Comparison of ENCODE assay signal across 1 cellular context in genomic region chr14:39017096-39018016, GRCh38.
TF ChIP-seq lines count a peak whose summit lies in the region.
"Not testable (repeated sequence)": the region's sequence is repeated elsewhere in the genome, so short reads cannot be mapped to it uniquely, and the experiment has no call there.

No MANE protein-coding gene starts in this region.

TF ChIP-seq in HepG2, 621 proteins besides CTCF, POLR2A, EP300 and RAD21 (continued from another document and continues in another):
- TF ChIP-seq ZHX2 (IDR thresholded peaks at IDR 0.05; ENCODE audit: low read depth): 0 out of 2 replicates have a peak, but pooled peaks have one; percentile 49
- peak; percentile 92; the same call in 1 of the 2 replicates for TF ChIP-seq ZHX2 (CRISPR knock-in tag; IDR thresholded peaks at IDR 0.05; ENCODE audit: borderline replicate concordance)
- TF ChIP-seq ZNF142 (CRISPR knock-in tag; IDR thresholded peaks at IDR 0.05): peak; percentile 85
- TF ChIP-seq ZNF605 (CRISPR knock-in tag; IDR thresholded peaks at IDR 0.05): peak; percentile 86
- TF ChIP-seq ZNF441 (CRISPR knock-in tag; IDR thresholded peaks at IDR 0.05; ENCODE audit: borderline replicate concordance): peak; percentile 65
- peak; percentile 60 for TF ChIP-seq POGZ (CRISPR knock-in tag; IDR thresholded peaks at IDR 0.05)
- TF ChIP-seq ADNP (CRISPR knock-in tag; IDR thresholded peaks at IDR 0.05): peak; percentile 63; the same call in 1 of the 2 replicates
- TF ChIP-seq GATAD2A (CRISPR knock-in tag; IDR thresholded peaks at IDR 0.05): peak; percentile 89
- 0 out of 2 replicates have a peak, but pooled peaks have one; percentile 11 for TF ChIP-seq CREB1 (IDR thresholded peaks at IDR 0.05)
- TF ChIP-seq CREB1 (CRISPR knock-in tag; IDR thresholded peaks at IDR 0.05); TCF12 (IDR thresholded peaks at IDR 0.05): not testable (repeated sequence)
- TF ChIP-seq CERS6 (CRISPR knock-in tag; IDR thresholded peaks at IDR 0.05): 0 out of 2 replicates have a peak, but pooled peaks have one; percentile 22
- peak; percentile 98 for TF ChIP-seq ZGPAT (CRISPR knock-in tag; IDR thresholded peaks at IDR 0.05)
- TF ChIP-seq ZNF331 (CRISPR knock-in tag; IDR thresholded peaks at IDR 0.05): peak; percentile 35
- peak; percentile 67 for TF ChIP-seq ZNF430 (CRISPR knock-in tag; IDR thresholded peaks at IDR 0.05)
- peak; percentile 27; the same call in 1 of the 2 replicates for TF ChIP-seq MAX (IDR thresholded peaks at IDR 0.05)
- 0 out of 2 replicates have a peak, but pooled peaks have one; percentile 60 for TF ChIP-seq ZSCAN5A (CRISPR knock-in tag; IDR thresholded peaks at IDR 0.05; ENCODE audit: borderline replicate concordance)
- peak; percentile 65; the same call in 1 of the 2 replicates for TF ChIP-seq TCF12 (CRISPR knock-in tag; IDR thresholded peaks at IDR 0.05)
- TF ChIP-seq ARNT2 (CRISPR knock-in tag; IDR thresholded peaks at IDR 0.05; ENCODE audit: low read depth): peak; percentile 91
- peak; percentile 87 for TF ChIP-seq ZNF414 (CRISPR knock-in tag; IDR thresholded peaks at IDR 0.05)
- TF ChIP-seq ZNF670 (CRISPR knock-in tag; IDR thresholded peaks at IDR 0.05; ENCODE audit: borderline replicate concordance): peak; percentile 24; the same call in 1 of the 2 replicates
- peak; percentile 49; the same call in 1 of the 2 replicates for TF ChIP-seq ZNF263 (CRISPR knock-in tag; IDR thresholded peaks at IDR 0.05)
- TF ChIP-seq YEATS2 (CRISPR knock-in tag; IDR thresholded peaks at IDR 0.05; ENCODE audit: borderline replicate concordance): 0 out of 2 replicates have a peak, but pooled peaks have one; percentile 27
- peak; percentile 47; the same call in 1 of the 2 replicates for TF ChIP-seq NFKBIZ (CRISPR knock-in tag; IDR thresholded peaks at IDR 0.05)
- TF ChIP-seq ZNF274 (CRISPR knock-in tag; IDR thresholded peaks at IDR 0.05): 0 out of 2 replicates have a peak, but pooled peaks have one; percentile 73
- peak; percentile 28; the same call in 1 of the 2 replicates for TF ChIP-seq SPEN (CRISPR knock-in tag; IDR thresholded peaks at IDR 0.05; ENCODE audit: low read depth)
- TF ChIP-seq SMAD3 (CRISPR knock-in tag; IDR thresholded peaks at IDR 0.05): peak; percentile 61; the same call in 1 of the 2 replicates
- peak; percentile 69; the same call in 1 of the 2 replicates for TF ChIP-seq ZFP41 (CRISPR knock-in tag; IDR thresholded peaks at IDR 0.05; ENCODE audit: borderline replicate concordance)
- peak; percentile 98; the same call in 1 of the 2 replicates for TF ChIP-seq MTA1 (CRISPR knock-in tag; IDR thresholded peaks at IDR 0.05; ENCODE audit: borderline replicate concordance)
- peak; percentile 84 for TF ChIP-seq ZNF609 (CRISPR knock-in tag; IDR thresholded peaks at IDR 0.05; ENCODE audit: borderline replicate concordance)
- TF ChIP-seq FOXO4 (CRISPR knock-in tag; conservative IDR thresholded peaks at IDR 0.05): 0 out of 2 replicates have a peak, but pooled peaks have one; percentile 69
